ENCODE assay signal across 1 cellular context in genomic region chr16:81520560-81521135, GRCh38.
A peak's percentile ranks its signal among the peaks of the same experiment; 100 is the strongest.
TF ChIP-seq lines count a peak whose summit lies in the region.

No MANE protein-coding gene starts in this region.

TF ChIP-seq in K562, 482 proteins besides CTCF, POLR2A, EP300 and RAD21 (continued from another document):
- no peak for TF ChIP-seq ZNF589 (CRISPR knock-in tag; IDR thresholded peaks at IDR 0.05; ENCODE audit: low read depth)
- peak; percentile 83 for TF ChIP-seq BCOR (IDR thresholded peaks at IDR 0.05)
- peak; percentile 91 for TF ChIP-seq RBM25 (IDR thresholded peaks at IDR 0.05; ENCODE audit: low read depth, low read length, severe bottlenecking)
- TF ChIP-seq ZFP36 (IDR thresholded peaks at IDR 0.05; ENCODE audit: low read depth, low read length, partially characterized antibody), result peak; percentile 86
- no peak for TF ChIP-seq PRPF4 (IDR thresholded peaks at IDR 0.05; ENCODE audit: insufficient read depth, low read depth, low read length, poor library complexity, severe bottlenecking)
- 0 out of 4 replicates have a peak, but pooled peaks of 1 of the 2 experiments have one; percentile 36 for TF ChIP-seq KDM1A (IDR thresholded peaks at IDR 0.05)
- TF ChIP-seq TEAD1 (CRISPR knock-in tag; IDR thresholded peaks at IDR 0.05), result 0 out of 4 replicates have a peak, but pooled peaks of 1 of the 2 experiments have one; percentile 8
